1 cellular context compared by ENCODE assay signal in genomic region chr14:103552811-103553210, GRCh38.
TF ChIP-seq lines count a peak whose summit lies in the region.

No MANE protein-coding gene starts in this region.

TF ChIP-seq in A549, 52 proteins besides CTCF, POLR2A, EP300 and RAD21:
- TF ChIP-seq MAX (IDR thresholded peaks at IDR 0.05), result no peak
- TF ChIP-seq CHD2 (IDR thresholded peaks at IDR 0.05; ENCODE audit: low read length, partially characterized antibody), result no peak
- no peak for TF ChIP-seq RCOR1 (IDR thresholded peaks at IDR 0.05; ENCODE audit: low read depth, low read length)
- TF ChIP-seq, protein P1, sequence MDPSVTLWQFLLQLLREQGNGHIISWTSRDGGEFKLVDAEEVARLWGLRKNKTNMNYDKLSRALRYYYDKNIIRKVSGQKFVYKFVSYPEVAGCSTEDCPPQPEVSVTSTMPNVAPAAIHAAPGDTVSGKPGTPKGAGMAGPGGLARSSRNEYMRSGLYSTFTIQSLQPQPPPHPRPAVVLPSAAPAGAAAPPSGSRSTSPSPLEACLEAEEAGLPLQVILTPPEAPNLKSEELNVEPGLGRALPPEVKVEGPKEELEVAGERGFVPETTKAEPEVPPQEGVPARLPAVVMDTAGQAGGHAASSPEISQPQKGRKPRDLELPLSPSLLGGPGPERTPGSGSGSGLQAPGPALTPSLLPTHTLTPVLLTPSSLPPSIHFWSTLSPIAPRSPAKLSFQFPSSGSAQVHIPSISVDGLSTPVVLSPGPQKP (IDR thresholded peaks at IDR 0.05; ENCODE audit: low read depth, low read length), result no peak
- TF ChIP-seq, protein P2, sequence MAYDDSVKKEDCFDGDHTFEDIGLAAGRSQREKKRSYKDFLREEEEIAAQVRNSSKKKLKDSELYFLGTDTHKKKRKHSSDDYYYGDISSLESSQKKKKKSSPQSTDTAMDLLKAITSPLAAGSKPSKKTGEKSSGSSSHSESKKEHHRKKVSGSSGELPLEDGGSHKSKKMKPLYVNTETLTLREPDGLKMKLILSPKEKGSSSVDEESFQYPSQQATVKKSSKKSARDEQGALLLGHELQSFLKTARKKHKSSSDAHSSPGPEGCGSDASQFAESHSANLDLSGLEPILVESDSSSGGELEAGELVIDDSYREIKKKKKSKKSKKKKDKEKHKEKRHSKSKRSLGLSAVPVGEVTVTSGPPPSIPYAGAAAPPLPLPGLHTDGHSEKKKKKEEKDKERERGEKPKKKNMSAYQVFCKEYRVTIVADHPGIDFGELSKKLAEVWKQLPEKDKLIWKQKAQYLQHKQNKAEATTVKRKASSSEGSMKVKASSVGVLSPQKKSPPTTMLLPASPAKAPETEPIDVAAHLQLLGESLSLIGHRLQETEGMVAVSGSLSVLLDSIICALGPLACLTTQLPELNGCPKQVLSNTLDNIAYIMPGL (CRISPR knock-in tag; IDR thresholded peaks at IDR 0.05; ENCODE audit: borderline replicate concordance), result no peak
- TF ChIP-seq CHD4 (IDR thresholded peaks at IDR 0.05; ENCODE audit: borderline replicate concordance), result no peak
- TF ChIP-seq SREBF2 (IDR thresholded peaks at IDR 0.05), result no peak
- TF ChIP-seq, protein P3, sequence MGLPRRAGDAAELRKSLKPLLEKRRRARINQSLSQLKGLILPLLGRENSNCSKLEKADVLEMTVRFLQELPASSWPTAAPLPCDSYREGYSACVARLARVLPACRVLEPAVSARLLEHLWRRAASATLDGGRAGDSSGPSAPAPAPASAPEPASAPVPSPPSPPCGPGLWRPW (IDR thresholded peaks at IDR 0.05), result no peak
